8 cellular contexts compared by ENCODE assay signal in the genomic region with DNA sequence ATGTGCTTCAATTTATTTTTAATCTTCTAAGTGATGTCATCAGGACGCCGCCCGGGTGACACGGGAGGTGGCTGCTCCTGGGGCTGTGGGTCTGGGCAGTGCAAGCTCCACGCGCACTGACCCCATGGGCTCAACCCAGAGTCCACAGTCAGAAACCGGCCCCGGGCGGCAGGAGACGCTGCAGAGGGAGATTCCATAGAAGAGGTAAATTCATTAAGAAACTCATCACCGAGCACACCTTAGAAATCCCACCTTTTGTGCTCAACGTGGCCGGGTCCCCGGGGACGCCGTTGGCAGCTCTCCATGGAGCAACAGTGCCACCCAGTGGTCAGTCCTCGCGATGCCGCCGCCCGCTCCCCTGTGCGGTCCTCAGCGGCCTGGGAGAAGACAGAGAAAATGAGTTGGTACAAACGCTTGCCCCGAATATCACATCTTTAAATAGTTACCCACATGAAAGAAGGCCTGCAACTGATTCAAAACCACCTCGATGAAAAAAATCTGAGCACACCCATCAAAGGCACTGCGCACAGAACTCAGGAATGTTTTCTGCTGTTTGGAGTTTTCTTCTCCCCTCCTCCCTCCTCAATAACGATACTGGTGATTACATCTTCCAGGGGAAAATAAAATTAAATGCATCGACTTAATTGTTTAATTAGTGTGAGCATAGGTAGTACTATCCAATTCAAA.
DNase-seq lines count a peak whose midpoint lies in the region; ATAC-seq, FAIRE-seq and TF ChIP-seq lines count a peak whose summit lies in the region.

No MANE protein-coding gene starts in this region.

- peaks cover 19% of the 10 kb centered on the region for H3K27me3 Mint-ChIP-seq in activated B cell treated with CpG ODN at 0.5 μM for 24 hours

- H3K4me1 Mint-ChIP-seq in activated B cell treated with CpG ODN at 0.5 μM for 24 hours = peaks cover 7% of the 10 kb centered on the region

- ATAC-seq in GM18511 (IDR thresholded peaks at IDR 0.05; ENCODE audit: unreplicated experiment) (peak; percentile 97), HG02973 (IDR thresholded peaks at IDR 0.05; ENCODE audit: unreplicated experiment) (peak; percentile 91), activated B cell treated with CpG ODN at 0.5 μM for 24 hours (ENCODE audit: low read depth) (peak; percentile 71), left lobe of liver (peak; percentile 96)

- no peak for DNase-seq in AG04450 (ENCODE audit: low read depth, low spot score)
- peak; percentile 29 for DNase-seq in NCI-H187 treated with DMSO at 0.1 percent for 48 hours (lab: John Stamatoyannopoulos, UW)
- DNase-seq in activated B cell treated with CpG ODN at 0.5 μM for 24 hours = peak; percentile 62
- DNase-seq in bronchial epithelial cell (ENCODE audit: low read depth) = no peak
- DNase-seq in left lobe of liver (ENCODE audit: low spot score) = peak; percentile 68
- DNase-seq in stimulated activated CD4-positive, alpha-beta T cell treated with anti-CD3 and anti-CD28 coated beads, TNF-alpha, amount 100 ng/mL, for 24 hours (ENCODE audit: low read depth in 3 of 3) = peak; percentile 46 to 74 (median 51)

- H3K9me3 Mint-ChIP-seq in activated B cell treated with CpG ODN at 0.5 μM for 24 hours = no peaks in the 10 kb centered on the region

- POLR2A ChIA-PET in AG04450 (lab: Yijun Ruan, JAX) = no interaction called here
- POLR2A ChIA-PET in activated B cell treated with CpG ODN at 0.5 μM for 24 hours (lab: Charles Lee) = no interaction called here

- H3K36me3 Mint-ChIP-seq in activated B cell treated with CpG ODN at 0.5 μM for 24 hours (ENCODE audit: low read depth) = no peaks in the 10 kb centered on the region

- H3K27ac ChIP-seq in AG04450 (ENCODE audit: low read depth, low read length) = no peak overlapping the region

- CTCF ChIA-PET in AG04450 (lab: Charles Lee) = interaction anchor here (0.7 to 5.3 kb wide), 15 partner anchors 10 to 887 kb away, joined by 3 to 55 read pairs (median 3); no protein-coding TSS in a partner anchor
- CTCF ChIA-PET in activated B cell treated with CpG ODN at 0.5 μM for 24 hours (lab: Charles Lee) = interaction anchor here (0.8 to 1.1 kb wide), 2 partner anchors 10 to 16 kb away, joined by 3 to 4 read pairs; no protein-coding TSS in a partner anchor

- H3K4me3 ChIP-seq in AG04450 (ENCODE audit: low read depth, low read length) (peak overlapping the region; percentile 27; the same call in 1 of the 2 replicates), bronchial epithelial cell (ENCODE audit: low read depth, low read length) (no peak overlapping the region)

- peaks cover 10% of the 10 kb centered on the region for H3K9me3 ChIP-seq in AG04450 (ENCODE audit: control insufficient read depth, insufficient read depth, low read length)

- no peaks in the 10 kb centered on the region for H3K36me3 ChIP-seq in bronchial epithelial cell (ENCODE audit: control insufficient read depth, insufficient read depth, low read length)

- H3K27ac Mint-ChIP-seq in activated B cell treated with CpG ODN at 0.5 μM for 24 hours = no peak overlapping the region

- intact Hi-C loops in activated B cell treated with CpG ODN at 0.5 μM for 24 hours (cut with micrococcal nuclease) = no loop called here

- H3K4me3 Mint-ChIP-seq in activated B cell treated with CpG ODN at 0.5 μM for 24 hours = no peak overlapping the region

- H3K27me3 ChIP-seq in AG04450 (ENCODE audit: control insufficient read depth, insufficient read depth, low read length) (no peaks in the 10 kb centered on the region), bronchial epithelial cell (ENCODE audit: control insufficient read depth, insufficient read depth, low read length) (no peaks in the 10 kb centered on the region)

- FAIRE-seq in bronchial epithelial cell (lab: Jason Lieb, UNC) = no peak

- TF ChIP-seq CTCF in AG04450 (IDR thresholded peaks at IDR 0.05; ENCODE audit: low read depth, low read length) (peak; percentile 94), activated B cell treated with CpG ODN at 0.5 μM for 24 hours (IDR thresholded peaks at IDR 0.05) (peak; percentile 59), bronchial epithelial cell (IDR thresholded peaks at IDR 0.05; ENCODE audit: insufficient read depth, low read length, severe bottlenecking) (peak; percentile 89)

Comparison
In these comparisons a context has a peak if more than half of its experiments do, and no peak if none do; other contexts are left out.
1. DNase-seq: peak in NCI-H187 treated with DMSO at 0.1 percent for 48 hours (single experiment), activated B cell treated with CpG ODN at 0.5 μM for 24 hours (single experiment), left lobe of liver (single experiment) and stimulated activated CD4-positive, alpha-beta T cell treated with anti-CD3 and anti-CD28 coated beads, TNF-alpha, amount 100 ng/mL, for 24 hours (3 of 3); none in AG04450 (single experiment) and bronchial epithelial cell (single experiment).
2. Peak in every context shown above with its lines, with median percentiles within 50 percentile points of each other: CTCF ChIP-seq and ATAC-seq.